In genomic region chr11:44960200-44960845, GRCh38 we compare ENCODE assay signal across 20 cellular contexts. TPM values are rescaled to one million over a fixed set of nuclear protein-coding genes. Genes with fewer than 3 reads are reported as not detected.
A peak's percentile ranks its signal among the peaks of the same experiment; 100 is the strongest.
DNase-seq lines count a peak whose midpoint lies in the region; FAIRE-seq and TF ChIP-seq lines count a peak whose summit lies in the region.
"Had no signal": no experiment of that assay in that cellular context is flagged by ENCODE, and none has a peak within 500 bp of the region (broad histone marks: within the 10 kb centered on the region; RNA-seq: fewer than 3 reads in every experiment).

No MANE protein-coding gene starts in this region.

- no peak overlapping the region for H3K4me3 ChIP-seq in astrocyte (ENCODE audit: insufficient read depth, low read depth, low read length)
- H3K4me3 ChIP-seq in neural progenitor cell = no peak overlapping the region
- H3K4me3 ChIP-seq in Karpas-422 (ENCODE audit: low read length) = no peak overlapping the region
- H3K4me3 ChIP-seq: colonic mucosa, HAP-1, sigmoid colon, upper lobe of right lung had no signal

- no peaks in the 10 kb centered on the region for H3K9me2 ChIP-seq in Karpas-422 (replicated peaks; ENCODE audit: insufficient read depth, low read length)

- H2AFZ ChIP-seq in astrocyte (ENCODE audit: low read depth, low read length) (no peak overlapping the region), neural progenitor cell (replicated peaks) (no peak overlapping the region), Karpas-422 (ENCODE audit: low read length) (no peak overlapping the region)

- no peaks in the 10 kb centered on the region for H4K20me1 ChIP-seq in astrocyte (ENCODE audit: insufficient read depth, low read length)
- H4K20me1 ChIP-seq in neural progenitor cell (ENCODE audit: low read depth) = no peaks in the 10 kb centered on the region
- H4K20me1 ChIP-seq in Karpas-422 (ENCODE audit: insufficient read depth, low read depth, low read length) = no peaks in the 10 kb centered on the region

- H3K27me3 ChIP-seq in astrocyte (ENCODE audit: insufficient read depth, low read length) (peaks cover 14% of the 10 kb centered on the region), neural progenitor cell (peaks cover 21% of the 10 kb centered on the region), Karpas-422 (ENCODE audit: low read length) (no peaks in the 10 kb centered on the region)
- H3K27me3 ChIP-seq: colonic mucosa, upper lobe of right lung had no signal

- H3K27me3 Mint-ChIP-seq in astrocyte (ENCODE audit: low read depth, unreplicated experiment) (peaks cover 18% of the 10 kb centered on the region), neural progenitor cell (ENCODE audit: insufficient read depth, low read depth) (peaks cover 25% of the 10 kb centered on the region)

- peak; percentile 39 for FAIRE-seq in G401.6 (lab: Jason Lieb, UNC)
- FAIRE-seq in astrocyte (lab: Jason Lieb, UNC) = no peak
- FAIRE-seq in frontal cortex (lab: Jason Lieb, UNC) = no peak

- peak overlapping the region; percentile 5 for H3K27ac Mint-ChIP-seq in astrocyte (ENCODE audit: unreplicated experiment)
- H3K27ac Mint-ChIP-seq in neural progenitor cell = no peak overlapping the region
- H3K27ac Mint-ChIP-seq: activated CD4-positive, alpha-beta memory T cell treated with anti-CD3 and anti-CD28 coated beads, Interleukin-2, amount 10 ng/mL, durations not matched to agents 7 days and 5 days; nephron had no signal

- H3K4me2 ChIP-seq in astrocyte (ENCODE audit: low read length) (no peak overlapping the region), neural progenitor cell (peak overlapping the region; percentile 32), Karpas-422 (ENCODE audit: low read depth, low read length, poor library complexity, severe bottlenecking) (no peak overlapping the region)

- TF ChIP-seq CTCF in astrocyte (IDR thresholded peaks at IDR 0.05; ENCODE audit: insufficient read depth, low read depth, low read length) (no peak), neural progenitor cell (IDR thresholded peaks at IDR 0.05) (no peak)

- H3K9me3 ChIP-seq in astrocyte (ENCODE audit: insufficient read depth, low read depth, low read length) = no peaks in the 10 kb centered on the region
- no peaks in the 10 kb centered on the region for H3K9me3 ChIP-seq in neural progenitor cell (ENCODE audit: low read depth)
- no peaks in the 10 kb centered on the region for H3K9me3 ChIP-seq in Karpas-422 (ENCODE audit: low read length)
- H3K9me3 ChIP-seq: colonic mucosa, HAP-1, sigmoid colon, upper lobe of right lung had no signal

- H3K9ac ChIP-seq in astrocyte (ENCODE audit: low read length) (no peak overlapping the region), neural progenitor cell (no peak overlapping the region), Karpas-422 (ENCODE audit: low read length) (no peak overlapping the region)

- no peak overlapping the region for H3K27ac ChIP-seq in astrocyte (ENCODE audit: low read depth, low read length)
- peak overlapping the region; percentile 66 for H3K27ac ChIP-seq in neural progenitor cell
- no peak overlapping the region for H3K27ac ChIP-seq in Karpas-422 (ENCODE audit: low read length)
- H3K27ac ChIP-seq: colonic mucosa, sigmoid colon, upper lobe of right lung had no signal

- peaks cover 78% of the 10 kb centered on the region for H3F3A ChIP-seq in neural progenitor cell (ENCODE audit: low read depth)

- H3K36me3 ChIP-seq in astrocyte (ENCODE audit: insufficient read depth, low read length) = no peaks in the 10 kb centered on the region
- no peaks in the 10 kb centered on the region for H3K36me3 ChIP-seq in neural progenitor cell
- H3K36me3 ChIP-seq in Karpas-422 (ENCODE audit: insufficient read depth, low read length) = no peaks in the 10 kb centered on the region
- H3K36me3 ChIP-seq: colonic mucosa, HAP-1, sigmoid colon, upper lobe of right lung had no signal

- peaks cover 10% of the 10 kb centered on the region for H3K4me1 ChIP-seq in astrocyte (ENCODE audit: insufficient read depth, low read length)
- H3K4me1 ChIP-seq in neural progenitor cell = peaks cover 70% of the 10 kb centered on the region
- H3K4me1 ChIP-seq in Karpas-422 (ENCODE audit: low read length) = peaks cover 7% of the 10 kb centered on the region; the same call in 1 of the 2 replicates

- no peaks in the 10 kb centered on the region for H3K9me3 Mint-ChIP-seq in astrocyte (ENCODE audit: unreplicated experiment)
- no peaks in the 10 kb centered on the region for H3K9me3 Mint-ChIP-seq in neural progenitor cell
- H3K9me3 Mint-ChIP-seq: activated CD4-positive, alpha-beta memory T cell treated with anti-CD3 and anti-CD28 coated beads, Interleukin-2, amount 10 ng/mL, durations not matched to agents 7 days and 5 days; nephron had no signal

- peaks cover 7% of the 10 kb centered on the region for H3K4me1 Mint-ChIP-seq in astrocyte (ENCODE audit: low read depth, unreplicated experiment)
- peaks cover 64% of the 10 kb centered on the region for H3K4me1 Mint-ChIP-seq in neural progenitor cell
- H3K4me1 Mint-ChIP-seq: activated CD4-positive, alpha-beta memory T cell treated with anti-CD3 and anti-CD28 coated beads, Interleukin-2, amount 10 ng/mL, durations not matched to agents 7 days and 5 days had no signal

- DNase-seq in LHCN-M2 (ENCODE audit: low read depth) = peak; percentile 11
- no peak for DNase-seq in astrocyte (ENCODE audit: low read depth)
- DNase-seq in neural progenitor cell (ENCODE audit: low spot score) = no peak
- DNase-seq in RKO (ENCODE audit: low spot score) = no peak
- DNase-seq in Karpas-422 = no peak
- no peak for DNase-seq in frontal cortex (ENCODE audit: low spot score in 2 of 2)
- DNase-seq: activated CD4-positive, alpha-beta memory T cell treated with anti-CD3 and anti-CD28 coated beads, Interleukin-2, amount 10 ng/mL, durations not matched to agents 7 days and 5 days; activated effector memory CD4-positive, alpha-beta T cell treated with anti-CD3 and anti-CD28 coated beads, Interleukin-2, amount 50 U/mL, for 16 hours; activated T-cell treated with anti-CD3 and anti-CD28 coated beads for 4 hours; colonic mucosa; left ventricle myocardium superior; NCI-H2107; NCI-H526 treated with DMSO at 0.1 percent for 48 hours; posterior cingulate gyrus; sigmoid colon; stimulated activated CD8-positive, alpha-beta memory T cell treated with anti-CD3 and anti-CD28 coated beads, Interleukin-4, amount 100 ng/mL, for 48 hours; upper lobe of right lung had no signal

- H3K79me2 ChIP-seq in astrocyte (ENCODE audit: insufficient read depth, low read length) (no peaks in the 10 kb centered on the region), neural progenitor cell (ENCODE audit: low read depth) (no peaks in the 10 kb centered on the region), Karpas-422 (ENCODE audit: low read length) (no peaks in the 10 kb centered on the region)

- H3K4me3 Mint-ChIP-seq in astrocyte (ENCODE audit: unreplicated experiment) = no peak overlapping the region
- peak overlapping the region; percentile 48 for H3K4me3 Mint-ChIP-seq in neural progenitor cell
- H3K4me3 Mint-ChIP-seq: activated CD4-positive, alpha-beta memory T cell treated with anti-CD3 and anti-CD28 coated beads, Interleukin-2, amount 10 ng/mL, durations not matched to agents 7 days and 5 days; nephron had no signal

- H3K36me3 Mint-ChIP-seq in astrocyte (ENCODE audit: low read depth, unreplicated experiment) = no peaks in the 10 kb centered on the region
- no peaks in the 10 kb centered on the region for H3K36me3 Mint-ChIP-seq in neural progenitor cell

RNA-seq across cellular contexts. Expression of gene TP53I11, which starts 9.6 kb away (rescaled TPM):
- total RNA-seq in LHCN-M2 (2014; rRNA removed) (13.3 and 21.6 TPM in 2 replicates), astrocyte (96.8 and 101 TPM in 2 replicates), neural progenitor cell (ENCODE audit: low replicate concordance) (23.1 and 91.9 TPM in 2 replicates), frontal cortex (20.4 TPM)
- polyA plus RNA-seq in LHCN-M2 (2012) = 17.7 TPM
- total RNA-seq in Karpas-422 (2014; rRNA removed; shearing (Covaris generic); ENCODE audit: low replicate concordance) = 0.34 and 0.72 TPM in 2 replicates
